8 cellular contexts compared by ENCODE assay signal in the genomic region with DNA sequence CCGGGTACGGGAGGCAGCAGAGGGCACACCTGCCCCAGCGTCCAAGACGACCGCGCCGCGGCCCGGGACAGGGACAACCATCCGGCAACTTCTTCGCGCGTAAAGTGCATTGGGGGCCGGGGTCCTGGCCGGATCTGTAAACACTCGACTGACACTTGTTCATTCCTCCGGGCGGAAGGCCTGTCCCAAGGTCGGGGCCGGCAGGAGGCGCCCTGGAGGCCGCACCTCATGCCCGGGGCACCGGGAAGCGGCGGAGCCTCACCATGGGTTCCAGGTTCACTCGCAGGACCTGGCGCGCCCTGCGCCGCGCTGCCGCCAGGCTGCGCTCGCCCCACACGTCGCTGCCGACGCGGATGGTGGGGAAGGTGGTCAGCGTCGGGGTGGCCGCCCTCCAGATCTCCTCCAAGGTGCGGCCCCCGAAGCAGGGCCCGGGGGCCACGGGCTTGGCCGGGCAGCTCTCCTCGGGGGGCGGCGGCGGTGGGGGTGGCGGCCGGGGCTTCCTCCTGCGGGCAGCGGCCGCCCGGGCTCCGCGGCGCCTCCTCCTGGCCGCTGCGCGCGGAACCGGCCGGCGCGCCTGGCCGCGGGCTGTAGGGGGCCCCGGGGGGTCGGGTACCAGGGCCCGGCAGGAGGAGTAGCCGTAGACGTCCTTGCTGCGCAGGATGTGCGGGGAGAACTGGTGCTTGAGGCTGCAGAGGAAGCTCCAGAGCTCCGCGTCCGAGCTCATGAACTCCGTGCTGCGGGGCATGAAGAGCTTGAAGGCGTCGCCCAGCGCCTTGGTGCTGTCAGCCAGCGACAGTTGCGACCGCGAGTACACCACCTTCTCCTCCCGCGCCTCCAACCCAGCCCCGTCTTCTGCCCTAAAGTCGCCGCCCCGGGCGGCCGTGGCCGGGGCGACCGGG. TPM values are rescaled to one million over a fixed set of nuclear protein-coding genes. Genes with fewer than 3 reads are reported as not detected.
DNase-seq lines count a peak whose midpoint lies in the region; ATAC-seq and TF ChIP-seq lines count a peak whose summit lies in the region.

No MANE protein-coding gene starts in this region.

- peak overlapping the region; percentile 96 to 99 for H3K27ac ChIP-seq in ascending aorta

- H3K4me3 Mint-ChIP-seq in T-helper 17 cell = peak overlapping the region; percentile 94

- peak; percentile 77 for DNase-seq in HCEC 1CT
- peak; percentile 74 for DNase-seq in MG63
- peak; percentile 59 to 71 (median 63) for DNase-seq in T-helper 17 cell
- peak; percentile 30 to 90 for DNase-seq in ascending aorta (ENCODE audit: low spot score in 2 of 2)
- DNase-seq in hippocampal formation (lab: John Stamatoyannopoulos, UW) = peak; percentile 7 to 42
- peak; percentile 85 for DNase-seq in sciatic nerve (ENCODE audit: low spot score)
- no peak for DNase-seq in middle frontal gyrus (ENCODE audit: extremely low spot score, low spot score)

- peaks cover 4 to 13% of the 10 kb centered on the region in 2 donors for H3K4me1 ChIP-seq in ascending aorta

- H3K4me3 ChIP-seq in MG63 = peak overlapping the region; percentile 71
- H3K4me3 ChIP-seq in ascending aorta = peak overlapping the region; percentile 93 to 99

- ATAC-seq in T-helper 17 cell = peak; percentile 68
- peak; percentile 58 for ATAC-seq in sciatic nerve

- peak overlapping the region; percentile 62 for H3K27ac Mint-ChIP-seq in T-helper 17 cell

- TF ChIP-seq CTCF in GM12872 (IDR thresholded peaks at IDR 0.05; ENCODE audit: insufficient read depth, low read depth, low read length) (peak; percentile 91), ascending aorta (IDR thresholded peaks at IDR 0.05) (peak; percentile 50 to 77 (median 73))

- peaks cover 17% of the 10 kb centered on the region for H3K4me1 Mint-ChIP-seq in T-helper 17 cell

- intact Hi-C loops in ascending aorta (cut with DNase I) (loop anchor here (1.0 to 5.0 kb wide), 8 partner anchors 77 to 1232 kb away; partner anchors contain the start of genes ATXN7L1, BCAP29, DLD and HBP1), sciatic nerve (cut with DNase I) (no loop called here)

- no peaks in the 10 kb centered on the region for H3K36me3 ChIP-seq in MG63
- no peaks in the 10 kb centered on the region for H3K36me3 ChIP-seq in ascending aorta

- H3K9me3 ChIP-seq in MG63 (no peaks in the 10 kb centered on the region), T-helper 17 cell (ENCODE audit: control insufficient read depth, low read length, poor library complexity, severe bottlenecking) (no peaks in the 10 kb centered on the region), ascending aorta (no peaks in the 10 kb centered on the region)

- no peaks in the 10 kb centered on the region for H3K27me3 ChIP-seq in MG63
- no peaks in the 10 kb centered on the region for H3K27me3 ChIP-seq in ascending aorta

- no peaks in the 10 kb centered on the region for H3K36me3 Mint-ChIP-seq in T-helper 17 cell (ENCODE audit: low read depth)

- no peaks in the 10 kb centered on the region for H3K27me3 Mint-ChIP-seq in T-helper 17 cell

RNA-seq across cellular contexts. Expression of gene CCDC71L, which starts 0.7 kb away (rescaled TPM):
- total RNA-seq in MG63 (2014; rRNA removed; shearing (Covaris generic); ENCODE audit: low replicate concordance) = 11.0 and 16.5 TPM in 2 replicates
- 10 to 100 TPM; 14.9 to 20.7 TPM for total RNA-seq in T-helper 17 cell
- 46.6 TPM for total RNA-seq in ascending aorta
- 21.5 TPM for total RNA-seq in sciatic nerve
